12 cellular contexts compared by ENCODE assay signal in the genomic region with DNA sequence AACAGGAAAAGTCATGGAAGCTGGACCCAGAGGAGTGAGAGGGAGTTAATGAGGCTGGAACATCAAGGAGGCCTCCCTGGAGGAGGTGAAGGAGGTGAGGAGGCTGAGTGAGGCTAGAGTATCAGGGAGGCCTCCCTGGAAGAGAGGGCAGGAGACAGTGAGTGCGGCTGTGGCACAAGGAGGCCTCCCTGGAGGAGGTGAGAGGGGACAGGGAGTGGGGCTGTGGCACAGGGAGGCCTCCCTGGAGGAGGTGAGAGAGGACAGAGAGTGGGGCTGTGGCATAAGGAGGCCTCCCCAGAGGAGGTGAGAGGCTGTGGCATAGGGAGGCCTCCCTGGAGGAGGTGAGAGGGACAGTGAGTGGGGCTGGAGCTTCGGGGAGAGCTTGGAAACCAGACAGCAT. TPM values are rescaled to one million over a fixed set of nuclear protein-coding genes. Genes with fewer than 3 reads are reported as not detected.
A peak's percentile ranks its signal among the peaks of the same experiment; 100 is the strongest.
DNase-seq lines count a peak whose midpoint lies in the region; ATAC-seq, FAIRE-seq and TF ChIP-seq lines count a peak whose summit lies in the region.
"Had no signal": no experiment of that assay in that cellular context is flagged by ENCODE, and none has a peak within 500 bp of the region (broad histone marks: within the 10 kb centered on the region; RNA-seq: fewer than 3 reads in every experiment).

No MANE protein-coding gene starts in this region.

- TF ChIP-seq POLR2A in GM12878 (IDR thresholded peaks at IDR 0.05; ENCODE audit: low read depth, low read length) (no peak), vagina (IDR thresholded peaks at IDR 0.05) (no peak)

- TF ChIP-seq CTCF in GM12878 (IDR thresholded peaks at IDR 0.05 in 2 of 3, conservative IDR thresholded peaks at IDR 0.05 in 1 of 3; ENCODE audit: control insufficient read depth in 2 of 3, extremely low read depth in 1 of 3, insufficient read depth in 1 of 3, low read depth in 3 of 3, low read length in 3 of 3) (no peak), vagina (IDR thresholded peaks at IDR 0.05) (no peak)

- SMC1A ChIA-PET in GM12878 (lab: Charles Lee; ENCODE audit: uncharacterized antibody, unreplicated experiment) = interaction anchor here (0.7 kb wide), 1 partner anchor 85 kb away, joined by 3 read pairs; no protein-coding TSS in a partner anchor

- ATAC-seq in stimulated activated naive CD8-positive, alpha-beta T cell treated with anti-CD3 and anti-CD28 coated beads, Interleukin-15, amount 100 ng/mL, for 72 hours = no peak
- no peak for ATAC-seq in stimulated activated naive CD8-positive, alpha-beta T cell treated with anti-CD3 and anti-CD28 coated beads, Interleukin-15, Interleukin-2, amounts not matched to agents 100 U/mL and 50 U/mL, for 24 hours
- ATAC-seq in GM12878 (no peak), GM21447 (IDR thresholded peaks at IDR 0.05; ENCODE audit: unreplicated experiment) (no peak)
- ATAC-seq in naive thymus-derived CD4-positive, alpha-beta T cell = no peak

- no peaks in the 10 kb centered on the region for H3K9me3 Mint-ChIP-seq in stimulated activated naive CD8-positive, alpha-beta T cell treated with anti-CD3 and anti-CD28 coated beads, Interleukin-15, amount 100 ng/mL, for 72 hours
- no peaks in the 10 kb centered on the region for H3K9me3 Mint-ChIP-seq in naive thymus-derived CD4-positive, alpha-beta T cell

- DNase-seq in stimulated activated naive CD8-positive, alpha-beta T cell treated with anti-CD3 and anti-CD28 coated beads, Interleukin-15, amount 100 ng/mL, for 72 hours = no peak
- DNase-seq in stimulated activated naive CD8-positive, alpha-beta T cell treated with anti-CD3 and anti-CD28 coated beads, Interleukin-15, Interleukin-2, amounts not matched to agents 100 U/mL and 50 U/mL, for 24 hours = no peak
- DNase-seq in GM12878 (ENCODE audit: low read depth, low spot score) = no peak
- DNase-seq in naive thymus-derived CD4-positive, alpha-beta T cell = no peak
- DNase-seq in vagina (ENCODE audit: extremely low spot score in 2 of 2) = no peak
- DNase-seq in activated CD4-positive, CD25-positive, alpha-beta regulatory T cell treated with anti-CD3 and anti-CD28 coated beads, Interleukin-2, amount 50 U/mL, for 72 hours = no peak
- no peak for DNase-seq in GOT3 (lab: John Stamatoyannopoulos, UW)
- DNase-seq: activated CD4-positive, alpha-beta T cell treated with anti-CD3 and anti-CD28 coated beads, Interleukin-2, amount 50 U/mL, for 4 hours; COR-L47; NCI-H1105 treated with DMSO at 0.1 percent for 48 hours had no signal

- H4K20me1 ChIP-seq in GM12878 (ENCODE audit: control insufficient read depth, insufficient read depth) = no peaks in the 10 kb centered on the region

- H3K4me3 ChIP-seq in GM12878 (no peak overlapping the region), vagina (no peak overlapping the region)
- H3K4me3 ChIP-seq in naive thymus-derived CD4-positive, alpha-beta T cell (ENCODE audit: low read length) = peak overlapping the region; percentile 25
- H3K4me3 ChIP-seq: coronary artery had no signal

- in situ Hi-C loops in GM12878 (cut with MboI) = no loop called here

- H3K27me3 ChIP-seq in GM12878 (replicated peaks in 1 of 2; ENCODE audit: control insufficient read depth in 2 of 2, insufficient read depth in 2 of 2, low read length in 1 of 2) (peaks cover 0 to 2% of the 10 kb centered on the region in 2 experiments; a peak in 1 of 4 replicates), vagina (no peaks in the 10 kb centered on the region)
- no peaks in the 10 kb centered on the region for H3K27me3 ChIP-seq in naive thymus-derived CD4-positive, alpha-beta T cell (ENCODE audit: control insufficient read depth in 2 of 2, insufficient read depth in 2 of 2, low read length in 2 of 2)

- WGBS in GM12878 (ENCODE audit: insufficient coverage, insufficient replicate concordance, low lambda C conversion rate, missing lambda C conversion rate) = 0% methylated on average over 1 of the region's 2 CpGs

- no peaks in the 10 kb centered on the region for H3K9me3 ChIP-seq in GM12878 (replicated peaks; ENCODE audit: control insufficient read depth, insufficient read depth, low read length)
- H3K9me3 ChIP-seq in naive thymus-derived CD4-positive, alpha-beta T cell (ENCODE audit: control insufficient read depth in 2 of 3, low read length in 3 of 3) = no peaks in the 10 kb centered on the region
- H3K9me3 ChIP-seq in vagina = no peaks in the 10 kb centered on the region

- H3K4me2 ChIP-seq in GM12878 (ENCODE audit: control insufficient read depth, insufficient read depth) = no peak overlapping the region

- H3K4me3 Mint-ChIP-seq in stimulated activated naive CD8-positive, alpha-beta T cell treated with anti-CD3 and anti-CD28 coated beads, Interleukin-15, amount 100 ng/mL, for 72 hours = peak overlapping the region; percentile 39 to 70
- peak overlapping the region; percentile 19 to 81 (median 72) for H3K4me3 Mint-ChIP-seq in naive thymus-derived CD4-positive, alpha-beta T cell

- H3K79me2 ChIP-seq in GM12878 (ENCODE audit: control insufficient read depth, insufficient read depth, low read length) = no peaks in the 10 kb centered on the region

- POLR2A ChIA-PET in GM12878 (lab: Charles Lee) = interaction anchor here (0.6 kb wide), 1 partner anchor 33 kb away, joined by 6 read pairs; no protein-coding TSS in a partner anchor
- POLR2A ChIA-PET in naive thymus-derived CD4-positive, alpha-beta T cell (lab: Charles Lee) = interaction anchor here (1.3 kb wide), 1 partner anchor 9 kb away, joined by 3 read pairs; no protein-coding TSS in a partner anchor

- H3K36me3 ChIP-seq in GM12878 (ENCODE audit: control insufficient read depth in 2 of 2, insufficient read depth in 2 of 2, low read length in 1 of 2) (no peaks in the 10 kb centered on the region), vagina (peaks cover 0 to 25% of the 10 kb centered on the region in 2 donors)
- H3K36me3 ChIP-seq in naive thymus-derived CD4-positive, alpha-beta T cell (ENCODE audit: control insufficient read depth in 2 of 3, insufficient read depth in 3 of 3, low read length in 3 of 3) = peaks cover 0 to 22% (median 0%) of the 10 kb centered on the region in 3 experiments

- intact Hi-C loops in GM12878 (cut with micrococcal nuclease; ENCODE audit: unreplicated experiment) = no loop called here
- intact Hi-C loops in naive thymus-derived CD4-positive, alpha-beta T cell (cut with micrococcal nuclease) = no loop called here
- intact Hi-C loops in vagina (cut with DNase I) = no loop called here

- no peak for FAIRE-seq in GM12878 (lab: Jason Lieb, UNC)

- H3K9ac ChIP-seq in GM12878 (ENCODE audit: control insufficient read depth, insufficient read depth, low read length) = no peak overlapping the region

- RAD21 ChIA-PET in GM12878 (lab: Charles Lee; ENCODE audit: unreplicated experiment) = no interaction called here

- CTCF ChIA-PET in GM12878 (lab: Yijun Ruan, JAX) = no interaction called here
- CTCF ChIA-PET in naive thymus-derived CD4-positive, alpha-beta T cell (lab: Charles Lee) = no interaction called here

- H3K27ac ChIP-seq in GM12878 (ENCODE audit: control insufficient read depth, insufficient read depth) (no peak overlapping the region), vagina (peak overlapping the region; percentile 96)
- H3K27ac ChIP-seq in naive thymus-derived CD4-positive, alpha-beta T cell (ENCODE audit: low read depth, low read length) = peak overlapping the region; percentile 50

- H3K36me3 Mint-ChIP-seq in naive thymus-derived CD4-positive, alpha-beta T cell = peaks cover 0 to 17% (median 0%) of the 10 kb centered on the region in 5 donors

- no peaks in the 10 kb centered on the region; the same call in 1 of the 2 replicates for H3K4me1 ChIP-seq in GM12878 (ENCODE audit: control insufficient read depth, insufficient read depth, low read length)
- peaks cover 10 to 30% of the 10 kb centered on the region in 2 donors for H3K4me1 ChIP-seq in naive thymus-derived CD4-positive, alpha-beta T cell (ENCODE audit: control insufficient read depth in 2 of 2, insufficient read depth in 2 of 2, low read length in 2 of 2)
- peaks cover 72% of the 10 kb centered on the region for H3K4me1 ChIP-seq in vagina

- peaks cover 53% of the 10 kb centered on the region for H3K4me1 Mint-ChIP-seq in stimulated activated naive CD8-positive, alpha-beta T cell treated with anti-CD3 and anti-CD28 coated beads, Interleukin-15, amount 100 ng/mL, for 72 hours
- H3K4me1 Mint-ChIP-seq in naive thymus-derived CD4-positive, alpha-beta T cell = peaks cover 32 to 53% (median 44%) of the 10 kb centered on the region in 7 donors

- TF ChIP-seq EP300 in GM12878 (IDR thresholded peaks at IDR 0.05; ENCODE audit: borderline replicate concordance in 1 of 2, control insufficient read depth in 1 of 2, low read depth in 2 of 2, low read length in 2 of 2) = no peak

- H2AFZ ChIP-seq in GM12878 (ENCODE audit: control insufficient read depth, low read depth, low read length) = no peak overlapping the region

- H3K27ac Mint-ChIP-seq in stimulated activated naive CD8-positive, alpha-beta T cell treated with anti-CD3 and anti-CD28 coated beads, Interleukin-15, amount 100 ng/mL, for 72 hours = peak overlapping the region; percentile 56 to 92
- peak overlapping the region; percentile 76 to 98 (median 90) for H3K27ac Mint-ChIP-seq in naive thymus-derived CD4-positive, alpha-beta T cell

- no peaks in the 10 kb centered on the region for H3K27me3 Mint-ChIP-seq in stimulated activated naive CD8-positive, alpha-beta T cell treated with anti-CD3 and anti-CD28 coated beads, Interleukin-15, amount 100 ng/mL, for 72 hours
- H3K27me3 Mint-ChIP-seq in naive thymus-derived CD4-positive, alpha-beta T cell = peaks cover 0 to 7% (median 0%) of the 10 kb centered on the region in 5 donors

- no TSS peak for BruUV-seq in GM12878 (replicated peaks; lab: Mats Ljungman, UMichigan)

- no peak for TF ChIP-seq RAD21 in GM12878 (IDR thresholded peaks at IDR 0.05; ENCODE audit: insufficient read depth, low read depth, low read length)

RNA-seq across cellular contexts. Expression of gene CAMKK1, which starts 5.5 kb away (rescaled TPM):
- 8.9 and 10.3 TPM in 2 replicates for total RNA-seq in GM12878 (2013; cell fraction: nucleolus; rRNA removed)
- total RNA-seq in GM12878 (2014; rRNA removed) (0.27 and 0.62 TPM in 2 replicates), GM12878 (2014; rRNA removed; fragmentation: Illumina TruSeq; extraction: Trizol) (0.23 and 0.27 TPM in 2 replicates), GM12878 (2021) (0.49 and 0.58 TPM in 2 replicates), vagina (12.0 TPM)
- polyA plus RNA-seq in GM12878 (2011; ENCODE audit: low read depth) = 0.87 TPM
- polyA plus RNA-seq in GM12878 (2011; rRNA removed) (0.76 and 0.84 TPM in 2 replicates), GM12878 (2014; fragmentation: Illumina TruSeq; extraction: Trizol) (0.17 and 0.34 TPM in 2 replicates), GM12878 (2014; fragmentation: Nextera tagmentation; extraction: Ambion mirVana) (under 1 TPM; 0.06 to 0.09 TPM), GM12878 (2014; rRNA removed) (0.36 and 0.41 TPM in 2 replicates), GM12878 (2016; fragmentation: Nextera tagmentation; extraction: Ambion mirVana) (under 1 TPM; 0.12 to 0.63 TPM)
- polyA plus RNA-seq in GM12878 (2011; cell fraction: cytosol; rRNA removed) = 1.3 and 1.4 TPM in 2 replicates
- 3.5 and 4.7 TPM in 2 replicates for polyA plus RNA-seq in GM12878 (2011; cell fraction: nucleus; rRNA removed)
- 1.7 and 2.0 TPM in 2 replicates for polyA plus RNA-seq in GM12878 (2012)
- 0.80 and 2.4 TPM in 2 replicates for polyA minus RNA-seq in GM12878 (2011; rRNA and poly(A)+ RNA removed)
- polyA minus RNA-seq in GM12878 (2011; cell fraction: cytosol; rRNA and poly(A)+ RNA removed) = 0.40 and 0.94 TPM in 2 replicates
- 0.73 and 1.4 TPM in 2 replicates for polyA minus RNA-seq in GM12878 (2011; cell fraction: nucleus; rRNA and poly(A)+ RNA removed)
- total RNA-seq in naive thymus-derived CD4-positive, alpha-beta T cell = 10 to 100 TPM in 2 of 5 experiments, 1 to 10 TPM in 3; 4.8 to 12.5 (median 6.3) TPM
- 1 to 10 TPM; 2.3 to 3.2 TPM for polyA plus RNA-seq in naive thymus-derived CD4-positive, alpha-beta T cell

RNA-seq across cellular contexts. Expression of gene P2RX1, which starts 28.9 kb away (rescaled TPM):
- total RNA-seq in GM12878 (2013; cell fraction: nucleolus; rRNA removed) = 6.9 and 8.0 TPM in 2 replicates
- total RNA-seq in GM12878 (2014; rRNA removed) (5.5 and 5.9 TPM in 2 replicates), GM12878 (2014; rRNA removed; fragmentation: Illumina TruSeq; extraction: Trizol) (2.7 and 3.1 TPM in 2 replicates), GM12878 (2021) (5.0 and 5.1 TPM in 2 replicates), vagina (4.2 TPM)
- polyA plus RNA-seq in GM12878 (2011; ENCODE audit: low read depth) = 1.5 TPM
- polyA plus RNA-seq in GM12878 (2011; rRNA removed) (0.12 and 0.19 TPM in 2 replicates), GM12878 (2014; fragmentation: Illumina TruSeq; extraction: Trizol) (2.4 and 3.2 TPM in 2 replicates), GM12878 (2014; fragmentation: Nextera tagmentation; extraction: Ambion mirVana) (under 1 TPM; 0.16 to 0.22 TPM), GM12878 (2014; rRNA removed) (5.6 and 6.2 TPM in 2 replicates), GM12878 (2016; fragmentation: Nextera tagmentation; extraction: Ambion mirVana) (1 to 10 TPM; 3.6 to 4.3 TPM)
- polyA plus RNA-seq in GM12878 (2011; cell fraction: cytosol; rRNA removed) = 0.10 and 0.25 TPM in 2 replicates
- 0.80 and 1.5 TPM in 2 replicates for polyA plus RNA-seq in GM12878 (2011; cell fraction: nucleus; rRNA removed)
- polyA plus RNA-seq in GM12878 (2012) = 3.1 and 4.9 TPM in 2 replicates
- polyA minus RNA-seq in GM12878 (2011; rRNA and poly(A)+ RNA removed) = 0.22 TPM in 1 of 2 replicates, not detected in the other
- polyA minus RNA-seq in GM12878 (2011; cell fraction: cytosol; rRNA and poly(A)+ RNA removed) = not detected in 2 replicates
- polyA minus RNA-seq in GM12878 (2011; cell fraction: nucleus; rRNA and poly(A)+ RNA removed) = 0.29 and 0.36 TPM in 2 replicates
- 10 to 100 TPM in 1 of 5 experiments, 1 to 10 TPM in 1, under 1 TPM in 2, not detected in 1; 0.27 to 53.7 (median 2.7) TPM for total RNA-seq in naive thymus-derived CD4-positive, alpha-beta T cell
- polyA plus RNA-seq in naive thymus-derived CD4-positive, alpha-beta T cell = not detected

RNA-seq across cellular contexts. Expression of gene NCBP3, which starts 41.3 kb away (rescaled TPM):
- total RNA-seq in GM12878 (2013; cell fraction: nucleolus; rRNA removed) = 71.8 and 76.9 TPM in 2 replicates
- 17.9 and 18.0 TPM in 2 replicates for total RNA-seq in GM12878 (2014; rRNA removed)
- 20.1 and 23.3 TPM in 2 replicates for total RNA-seq in GM12878 (2014; rRNA removed; fragmentation: Illumina TruSeq; extraction: Trizol)
- 22.3 and 27.2 TPM in 2 replicates for total RNA-seq in GM12878 (2021)
- polyA plus RNA-seq in GM12878 (2011; ENCODE audit: low read depth) = 6.9 TPM
- polyA plus RNA-seq in GM12878 (2011; rRNA removed) = 28.4 and 37.8 TPM in 2 replicates
- 11.4 and 18.0 TPM in 2 replicates for polyA plus RNA-seq in GM12878 (2011; cell fraction: cytosol; rRNA removed)
- 33.1 and 37.2 TPM in 2 replicates for polyA plus RNA-seq in GM12878 (2011; cell fraction: nucleus; rRNA removed)
- polyA plus RNA-seq in GM12878 (2012) = 16.7 and 18.0 TPM in 2 replicates
- 23.8 and 32.0 TPM in 2 replicates for polyA plus RNA-seq in GM12878 (2014; fragmentation: Illumina TruSeq; extraction: Trizol)
- polyA plus RNA-seq in GM12878 (2014; fragmentation: Nextera tagmentation; extraction: Ambion mirVana) = 1 to 10 TPM; 5.2 to 8.4 TPM
- polyA plus RNA-seq in GM12878 (2014; rRNA removed) = 22.2 and 24.0 TPM in 2 replicates
- 10 to 100 TPM; 20.0 to 23.0 TPM for polyA plus RNA-seq in GM12878 (2016; fragmentation: Nextera tagmentation; extraction: Ambion mirVana)
- polyA minus RNA-seq in GM12878 (2011; rRNA and poly(A)+ RNA removed) = 9.9 and 16.9 TPM in 2 replicates
- polyA minus RNA-seq in GM12878 (2011; cell fraction: cytosol; rRNA and poly(A)+ RNA removed) = 5.8 and 6.5 TPM in 2 replicates
- polyA minus RNA-seq in GM12878 (2011; cell fraction: nucleus; rRNA and poly(A)+ RNA removed) = 7.5 and 16.6 TPM in 2 replicates
- 10 to 100 TPM; 40.6 to 49.4 (median 46.7) TPM for total RNA-seq in naive thymus-derived CD4-positive, alpha-beta T cell
- polyA plus RNA-seq in naive thymus-derived CD4-positive, alpha-beta T cell = 10 to 100 TPM in 1 of 2 donors, 1 to 10 TPM in 1; 7.8 to 14.7 TPM
- total RNA-seq in vagina = 20.6 TPM
